Comparison of ENCODE assay signal across 17 cellular contexts in the genomic region with DNA sequence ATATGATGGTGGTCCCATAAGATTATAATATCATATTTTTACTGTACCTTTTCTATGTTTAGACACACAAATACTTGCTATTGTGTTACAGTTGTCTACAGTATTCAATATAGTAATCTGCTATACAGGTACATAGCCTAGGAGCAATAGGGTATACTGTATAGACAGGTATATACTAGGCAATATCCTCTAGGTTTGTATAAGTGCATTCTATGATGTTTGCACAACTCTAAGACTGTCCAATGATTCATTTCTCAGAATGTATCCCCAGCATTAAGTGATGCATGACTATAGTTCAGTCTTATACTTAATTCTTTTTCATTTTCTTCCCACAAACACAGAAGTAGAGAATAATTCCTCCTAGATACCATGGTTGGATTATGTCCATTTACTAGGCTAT.
"Had no signal": no experiment of that assay in that cellular context is flagged by ENCODE, and none has a peak within 500 bp of the region (broad histone marks: within the 10 kb centered on the region; RNA-seq: fewer than 3 reads in every experiment).

No MANE protein-coding gene starts in this region.

- DNase-seq: Karpas-422, KG1, MG63, NCI-H1092, NCI-H1105 treated with DMSO at 0.1 percent for 48 hours, NCI-H1436, NCI-H187, NCI-H2029, NCI-H2081 treated with DMSO at 0.1 percent for 48 hours, NCI-H2227 treated with DMSO at 0.1 percent for 48 hours, NCI-H510A, NCI-H524 treated with DMSO at 0.1 percent for 48 hours, NCI-H69, NCI-H774, Right ventricle myocardium superior, RPMI8226, SIG-M5 had no signal
